1 cellular context compared by ENCODE assay signal in the genomic region with DNA sequence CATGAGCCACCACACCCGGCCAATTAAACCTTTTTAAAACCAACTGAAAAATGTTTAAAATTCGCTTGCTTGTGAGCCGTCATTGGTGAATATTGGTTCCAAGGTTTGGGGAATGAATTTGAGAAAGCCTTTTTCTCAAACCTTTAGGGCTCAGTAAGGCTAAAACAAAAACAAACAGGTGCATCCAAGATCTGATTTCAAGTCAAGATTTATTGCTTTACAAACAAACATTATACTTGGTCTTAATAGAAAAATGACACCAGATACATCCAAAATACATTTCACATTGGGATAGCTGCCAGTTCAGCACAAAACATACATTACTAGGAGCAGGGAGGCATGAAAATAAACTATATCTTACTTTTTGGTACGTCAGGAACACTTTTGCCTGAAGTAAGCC.
TF ChIP-seq lines count a peak whose summit lies in the region.

No MANE protein-coding gene starts in this region.

TF ChIP-seq in HEK293, 187 proteins besides CTCF, POLR2A, EP300 and RAD21 (continued from another document and continues in another):
- TF ChIP-seq, protein P1, sequence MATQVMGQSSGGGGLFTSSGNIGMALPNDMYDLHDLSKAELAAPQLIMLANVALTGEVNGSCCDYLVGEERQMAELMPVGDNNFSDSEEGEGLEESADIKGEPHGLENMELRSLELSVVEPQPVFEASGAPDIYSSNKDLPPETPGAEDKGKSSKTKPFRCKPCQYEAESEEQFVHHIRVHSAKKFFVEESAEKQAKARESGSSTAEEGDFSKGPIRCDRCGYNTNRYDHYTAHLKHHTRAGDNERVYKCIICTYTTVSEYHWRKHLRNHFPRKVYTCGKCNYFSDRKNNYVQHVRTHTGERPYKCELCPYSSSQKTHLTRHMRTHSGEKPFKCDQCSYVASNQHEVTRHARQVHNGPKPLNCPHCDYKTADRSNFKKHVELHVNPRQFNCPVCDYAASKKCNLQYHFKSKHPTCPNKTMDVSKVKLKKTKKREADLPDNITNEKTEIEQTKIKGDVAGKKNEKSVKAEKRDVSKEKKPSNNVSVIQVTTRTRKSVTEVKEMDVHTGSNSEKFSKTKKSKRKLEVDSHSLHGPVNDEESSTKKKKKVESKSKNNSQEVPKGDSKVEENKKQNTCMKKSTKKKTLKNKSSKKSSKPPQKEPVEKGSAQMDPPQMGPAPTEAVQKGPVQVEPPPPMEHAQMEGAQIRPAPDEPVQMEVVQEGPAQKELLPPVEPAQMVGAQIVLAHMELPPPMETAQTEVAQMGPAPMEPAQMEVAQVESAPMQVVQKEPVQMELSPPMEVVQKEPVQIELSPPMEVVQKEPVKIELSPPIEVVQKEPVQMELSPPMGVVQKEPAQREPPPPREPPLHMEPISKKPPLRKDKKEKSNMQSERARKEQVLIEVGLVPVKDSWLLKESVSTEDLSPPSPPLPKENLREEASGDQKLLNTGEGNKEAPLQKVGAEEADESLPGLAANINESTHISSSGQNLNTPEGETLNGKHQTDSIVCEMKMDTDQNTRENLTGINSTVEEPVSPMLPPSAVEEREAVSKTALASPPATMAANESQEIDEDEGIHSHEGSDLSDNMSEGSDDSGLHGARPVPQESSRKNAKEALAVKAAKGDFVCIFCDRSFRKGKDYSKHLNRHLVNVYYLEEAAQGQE (tag by site-specific recombination; IDR thresholded peaks at IDR 0.05): no peak
- TF ChIP-seq ZFP41 (tag by site-specific recombination; IDR thresholded peaks at IDR 0.05; ENCODE audit: borderline replicate concordance) (no peak), ZNF76 (tag by site-specific recombination; IDR thresholded peaks at IDR 0.05; ENCODE audit: borderline replicate concordance, low read depth) (no peak), ZNF664 (tag by site-specific recombination; IDR thresholded peaks at IDR 0.05) (no peak), ZNF202 (tag by site-specific recombination; IDR thresholded peaks at IDR 0.05; ENCODE audit: borderline replicate concordance) (no peak), ZNF138 (tag by site-specific recombination; IDR thresholded peaks at IDR 0.05; ENCODE audit: borderline replicate concordance) (no peak), OSR2 (tag by site-specific recombination; IDR thresholded peaks at IDR 0.05) (peak; percentile 57; the same call in 1 of the 2 replicates), ZNF544 (tag by site-specific recombination; IDR thresholded peaks at IDR 0.05) (no peak), ATF2 (tag by site-specific recombination; IDR thresholded peaks at IDR 0.05; ENCODE audit: low read depth) (no peak), ZNF548 (tag by site-specific recombination; IDR thresholded peaks at IDR 0.05) (no peak), BCL11B (tag by site-specific recombination; IDR thresholded peaks at IDR 0.05; ENCODE audit: low read depth) (no peak), ZNF449 (tag by site-specific recombination; IDR thresholded peaks at IDR 0.05) (no peak), ZNF394 (tag by site-specific recombination; IDR thresholded peaks at IDR 0.05; ENCODE audit: borderline replicate concordance) (no peak), ZSCAN16 (tag by site-specific recombination; IDR thresholded peaks at IDR 0.05) (no peak), GLI4 (tag by site-specific recombination; IDR thresholded peaks at IDR 0.05) (no peak), ZNF423 (tag by site-specific recombination; IDR thresholded peaks at IDR 0.05) (no peak), ZBTB8A (tag by site-specific recombination; IDR thresholded peaks at IDR 0.05) (peak; percentile 88), ZNF473 (tag by site-specific recombination; IDR thresholded peaks at IDR 0.05) (no peak), ZNF48 (tag by site-specific recombination; IDR thresholded peaks at IDR 0.05) (no peak), ZNF23 (tag by site-specific recombination; IDR thresholded peaks at IDR 0.05; ENCODE audit: borderline replicate concordance) (no peak), ZFP69B (tag by site-specific recombination; IDR thresholded peaks at IDR 0.05) (no peak), ZBTB48 (tag by site-specific recombination; IDR thresholded peaks at IDR 0.05) (no peak), PRDM10 (tag by site-specific recombination; IDR thresholded peaks at IDR 0.05) (no peak), ZNF707 (tag by site-specific recombination; IDR thresholded peaks at IDR 0.05) (no peak), ZNF214 (tag by site-specific recombination; IDR thresholded peaks at IDR 0.05; ENCODE audit: borderline replicate concordance) (no peak), ZNF571 (tag by site-specific recombination; IDR thresholded peaks at IDR 0.05) (no peak), ZSCAN4 (tag by site-specific recombination; IDR thresholded peaks at IDR 0.05) (no peak), ZNF274 (IDR thresholded peaks at IDR 0.05; ENCODE audit: low read length) (no peak), ZNF274 (tag by site-specific recombination; IDR thresholded peaks at IDR 0.05; ENCODE audit: borderline replicate concordance) (no peak), OVOL3 (tag by site-specific recombination; IDR thresholded peaks at IDR 0.05) (no peak), ZNF514 (tag by site-specific recombination; IDR thresholded peaks at IDR 0.05) (no peak), ZNF596 (tag by site-specific recombination; IDR thresholded peaks at IDR 0.05) (no peak), ZNF366 (tag by site-specific recombination; conservative IDR thresholded peaks at IDR 0.05) (peak; percentile 72), GLI2 (tag by site-specific recombination; IDR thresholded peaks at IDR 0.05; ENCODE audit: borderline replicate concordance, low read depth) (no peak), ZNF768 (tag by site-specific recombination; IDR thresholded peaks at IDR 0.05) (no peak), GLIS2 (tag by site-specific recombination; IDR thresholded peaks at IDR 0.05) (no peak), ZNF510 (tag by site-specific recombination; IDR thresholded peaks at IDR 0.05; ENCODE audit: insufficient replicate concordance) (no peak), WT1 (tag by site-specific recombination; IDR thresholded peaks at IDR 0.05) (peak; percentile 87), ZNF19 (tag by site-specific recombination; IDR thresholded peaks at IDR 0.05; ENCODE audit: low read depth) (no peak)
- TF ChIP-seq, protein P2, sequence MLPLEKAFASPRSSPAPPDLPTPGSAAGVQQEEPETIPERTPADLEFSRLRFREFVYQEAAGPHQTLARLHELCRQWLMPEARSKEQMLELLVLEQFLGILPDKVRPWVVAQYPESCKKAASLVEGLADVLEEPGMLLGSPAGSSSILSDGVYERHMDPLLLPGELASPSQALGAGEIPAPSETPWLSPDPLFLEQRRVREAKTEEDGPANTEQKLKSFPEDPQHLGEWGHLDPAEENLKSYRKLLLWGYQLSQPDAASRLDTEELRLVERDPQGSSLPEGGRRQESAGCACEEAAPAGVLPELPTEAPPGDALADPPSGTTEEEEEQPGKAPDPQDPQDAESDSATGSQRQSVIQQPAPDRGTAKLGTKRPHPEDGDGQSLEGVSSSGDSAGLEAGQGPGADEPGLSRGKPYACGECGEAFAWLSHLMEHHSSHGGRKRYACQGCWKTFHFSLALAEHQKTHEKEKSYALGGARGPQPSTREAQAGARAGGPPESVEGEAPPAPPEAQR (tag by site-specific recombination; IDR thresholded peaks at IDR 0.05): no peak
- TF ChIP-seq, protein P3, sequence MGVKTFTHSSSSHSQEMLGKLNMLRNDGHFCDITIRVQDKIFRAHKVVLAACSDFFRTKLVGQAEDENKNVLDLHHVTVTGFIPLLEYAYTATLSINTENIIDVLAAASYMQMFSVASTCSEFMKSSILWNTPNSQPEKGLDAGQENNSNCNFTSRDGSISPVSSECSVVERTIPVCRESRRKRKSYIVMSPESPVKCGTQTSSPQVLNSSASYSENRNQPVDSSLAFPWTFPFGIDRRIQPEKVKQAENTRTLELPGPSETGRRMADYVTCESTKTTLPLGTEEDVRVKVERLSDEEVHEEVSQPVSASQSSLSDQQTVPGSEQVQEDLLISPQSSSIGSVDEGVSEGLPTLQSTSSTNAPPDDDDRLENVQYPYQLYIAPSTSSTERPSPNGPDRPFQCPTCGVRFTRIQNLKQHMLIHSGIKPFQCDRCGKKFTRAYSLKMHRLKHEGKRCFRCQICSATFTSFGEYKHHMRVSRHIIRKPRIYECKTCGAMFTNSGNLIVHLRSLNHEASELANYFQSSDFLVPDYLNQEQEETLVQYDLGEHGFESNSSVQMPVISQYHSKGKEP (tag by site-specific recombination; IDR thresholded peaks at IDR 0.05): peak; percentile 72
- TF ChIP-seq, protein P4, sequence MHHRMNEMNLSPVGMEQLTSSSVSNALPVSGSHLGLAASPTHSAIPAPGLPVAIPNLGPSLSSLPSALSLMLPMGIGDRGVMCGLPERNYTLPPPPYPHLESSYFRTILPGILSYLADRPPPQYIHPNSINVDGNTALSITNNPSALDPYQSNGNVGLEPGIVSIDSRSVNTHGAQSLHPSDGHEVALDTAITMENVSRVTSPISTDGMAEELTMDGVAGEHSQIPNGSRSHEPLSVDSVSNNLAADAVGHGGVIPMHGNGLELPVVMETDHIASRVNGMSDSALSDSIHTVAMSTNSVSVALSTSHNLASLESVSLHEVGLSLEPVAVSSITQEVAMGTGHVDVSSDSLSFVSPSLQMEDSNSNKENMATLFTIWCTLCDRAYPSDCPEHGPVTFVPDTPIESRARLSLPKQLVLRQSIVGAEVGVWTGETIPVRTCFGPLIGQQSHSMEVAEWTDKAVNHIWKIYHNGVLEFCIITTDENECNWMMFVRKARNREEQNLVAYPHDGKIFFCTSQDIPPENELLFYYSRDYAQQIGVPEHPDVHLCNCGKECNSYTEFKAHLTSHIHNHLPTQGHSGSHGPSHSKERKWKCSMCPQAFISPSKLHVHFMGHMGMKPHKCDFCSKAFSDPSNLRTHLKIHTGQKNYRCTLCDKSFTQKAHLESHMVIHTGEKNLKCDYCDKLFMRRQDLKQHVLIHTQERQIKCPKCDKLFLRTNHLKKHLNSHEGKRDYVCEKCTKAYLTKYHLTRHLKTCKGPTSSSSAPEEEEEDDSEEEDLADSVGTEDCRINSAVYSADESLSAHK (tag by site-specific recombination; IDR thresholded peaks at IDR 0.05): no peak
- TF ChIP-seq, protein P5, sequence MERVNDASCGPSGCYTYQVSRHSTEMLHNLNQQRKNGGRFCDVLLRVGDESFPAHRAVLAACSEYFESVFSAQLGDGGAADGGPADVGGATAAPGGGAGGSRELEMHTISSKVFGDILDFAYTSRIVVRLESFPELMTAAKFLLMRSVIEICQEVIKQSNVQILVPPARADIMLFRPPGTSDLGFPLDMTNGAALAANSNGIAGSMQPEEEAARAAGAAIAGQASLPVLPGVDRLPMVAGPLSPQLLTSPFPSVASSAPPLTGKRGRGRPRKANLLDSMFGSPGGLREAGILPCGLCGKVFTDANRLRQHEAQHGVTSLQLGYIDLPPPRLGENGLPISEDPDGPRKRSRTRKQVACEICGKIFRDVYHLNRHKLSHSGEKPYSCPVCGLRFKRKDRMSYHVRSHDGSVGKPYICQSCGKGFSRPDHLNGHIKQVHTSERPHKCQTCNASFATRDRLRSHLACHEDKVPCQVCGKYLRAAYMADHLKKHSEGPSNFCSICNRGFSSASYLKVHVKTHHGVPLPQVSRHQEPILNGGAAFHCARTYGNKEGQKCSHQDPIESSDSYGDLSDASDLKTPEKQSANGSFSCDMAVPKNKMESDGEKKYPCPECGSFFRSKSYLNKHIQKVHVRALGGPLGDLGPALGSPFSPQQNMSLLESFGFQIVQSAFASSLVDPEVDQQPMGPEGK (tag by site-specific recombination; IDR thresholded peaks at IDR 0.05): no peak
